Comparison of ENCODE assay signal across 16 cellular contexts in genomic region chr5:86866036-86866435, GRCh38.
"Had no signal": no experiment of that assay in that cellular context is flagged by ENCODE, and none has a peak within 500 bp of the region (broad histone marks: within the 10 kb centered on the region; RNA-seq: fewer than 3 reads in every experiment).

No MANE protein-coding gene starts in this region.

- H3K9me3 ChIP-seq: esophagus muscularis mucosa, pancreas, sigmoid colon, thoracic aorta, upper lobe of right lung had no signal

- H3K27ac ChIP-seq: esophagus muscularis mucosa, pancreas, sigmoid colon, thoracic aorta, upper lobe of right lung, WERI-Rb-1 had no signal

- H3K4me1 ChIP-seq: esophagus muscularis mucosa, pancreas, sigmoid colon, upper lobe of right lung had no signal

- H3K36me3 ChIP-seq: esophagus muscularis mucosa, pancreas, sigmoid colon, thoracic aorta, upper lobe of right lung, WERI-Rb-1 had no signal

- H3K4me3 ChIP-seq: esophagus muscularis mucosa, pancreas, sigmoid colon, thoracic aorta, upper lobe of right lung had no signal

- H3K27me3 ChIP-seq: esophagus muscularis mucosa, pancreas, sigmoid colon had no signal

- DNase-seq: activated CD4-positive, alpha-beta T cell treated with anti-CD3 and anti-CD28 coated beads for 1 hour; activated CD4-positive, alpha-beta T cell treated with anti-CD3 and anti-CD28 coated beads, Interleukin-2, amount 50 U/mL, for 4 hours; activated naive CD8-positive, alpha-beta T cell treated with anti-CD3 and anti-CD28 coated beads for 36 hours; amniotic stem cell; effector CD8-positive, alpha-beta T cell; mesenchymal stem cell; naive thymus-derived CD4-positive, alpha-beta T cell; pancreas; sigmoid colon; stimulated activated CD4-positive, alpha-beta T cell treated with anti-CD3 and anti-CD28 coated beads, Interleukin-4, amount 100 ng/mL, for 4 hours; SW 1271; T-helper 2 cell; upper lobe of right lung; WERI-Rb-1 had no signal
